Comparison of ENCODE assay signal across 32 cellular contexts in the genomic region with DNA sequence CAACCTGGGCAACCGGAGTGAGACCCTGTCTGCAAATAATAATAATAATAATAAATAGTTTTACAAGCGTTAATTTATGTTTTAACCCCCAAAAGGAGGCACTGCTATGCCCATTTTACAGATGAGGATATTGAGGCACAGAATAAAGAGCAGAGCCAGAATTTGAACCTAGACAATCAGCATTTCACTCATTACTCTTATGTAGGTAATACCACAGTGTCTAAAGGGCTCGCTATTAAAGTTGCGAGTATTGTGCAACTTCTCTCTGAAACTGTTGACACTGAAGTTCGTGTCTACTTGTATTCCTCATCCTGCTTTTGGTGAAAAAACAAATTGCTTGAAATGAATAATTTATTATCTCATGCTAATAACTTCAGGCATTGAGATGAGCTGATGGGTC. TPM values are rescaled to one million over a fixed set of nuclear protein-coding genes. Genes with fewer than 3 reads are reported as not detected.
"Had no signal": no experiment of that assay in that cellular context is flagged by ENCODE, and none has a peak within 500 bp of the region (broad histone marks: within the 10 kb centered on the region; RNA-seq: fewer than 3 reads in every experiment).

No MANE protein-coding gene starts in this region.

- H3K27ac ChIP-seq: adrenal gland, breast epithelium, SJSA1 had no signal

- H3K27ac Mint-ChIP-seq: activated B cell treated with CpG ODN at 0.5 μM for 24 hours; activated naive CD4-positive, alpha-beta T cell treated with anti-CD3 and anti-CD28 coated beads for 36 hours; T-helper 1 cell treated with Interleukin-12 subunit alpha and Interleukin-12 subunit beta and Interleukin-4 antibody, amounts not matched to agents 30 μg/mL and 1 μg/mL, for 36 hours; T-helper 2 cell treated with Interferon-gamma antibody and Interleukin-4, amounts not matched to agents 5 μg/mL and 100 μg/mL, for 36 hours had no signal

- H3K9me3 Mint-ChIP-seq: activated B cell treated with CpG ODN at 0.5 μM for 24 hours; activated CD4-positive, alpha-beta memory T cell treated with anti-CD3 and anti-CD28 coated beads for 36 hours; activated naive CD4-positive, alpha-beta T cell treated with anti-CD3 and anti-CD28 coated beads for 36 hours; activated naive CD4-positive, alpha-beta T cell treated with anti-CD3 and anti-CD28 coated beads, Interleukin-2, amount 50 U/mL, for 72 hours; activated T-cell treated with anti-CD3 and anti-CD28 coated beads, Interleukin-2, amount 50 U/mL, for 4 hours; activated T-helper 1 cell treated with anti-CD3 and anti-CD28 coated beads, Interleukin-12 subunit alpha, Interleukin-12 subunit beta, Interleukin-2, Interleukin-4 antibody, amounts not matched to agents 30 ng/mL and 10 ng/mL and 1 ng/mL, durations not matched to agents 14 hours and 24 hours and 36 hours; T-helper 1 cell treated with Interleukin-12 subunit alpha and Interleukin-12 subunit beta and Interleukin-4 antibody, amounts not matched to agents 30 μg/mL and 1 μg/mL, for 36 hours; T-helper 2 cell treated with Interferon-gamma antibody and Interleukin-4, amounts not matched to agents 5 μg/mL and 100 μg/mL, for 36 hours had no signal

- ATAC-seq: activated T-cell treated with anti-CD3 and anti-CD28 coated beads, Interleukin-2, amount 50 U/mL, for 4 hours; body of pancreas had no signal

- H3K27me3 ChIP-seq: adrenal gland, body of pancreas, breast epithelium, Peyer's patch had no signal

- H3K36me3 ChIP-seq: adrenal gland, breast epithelium, Peyer's patch, SJSA1 had no signal

- H3K4me1 ChIP-seq: breast epithelium had no signal

- H3K36me3 Mint-ChIP-seq: activated CD4-positive, alpha-beta memory T cell treated with anti-CD3 and anti-CD28 coated beads for 36 hours had no signal

- H3K4me2 ChIP-seq: SK-N-SH had no signal

- DNase-seq: activated B cell treated with CpG ODN at 0.5 μM for 24 hours; activated CD4-positive, alpha-beta memory T cell treated with anti-CD3 and anti-CD28 coated beads for 36 hours; activated CD4-positive, alpha-beta T cell treated with anti-CD3 and anti-CD28 coated beads for 4 hours; activated CD4-positive, alpha-beta T cell treated with anti-CD3 and anti-CD28 coated beads, Interleukin-2, amount 50 U/mL, for 1 hour; activated CD4-positive, CD25-positive, alpha-beta regulatory T cell treated with anti-CD3 and anti-CD28 coated beads, Interleukin-2, amount 50 U/mL, for 72 hours; activated CD8-positive, alpha-beta memory T cell treated with anti-CD3 and anti-CD28 coated beads, Interleukin-2, amount 50 U/mL, for 4 hours; activated gamma-delta T cell treated with Interleukin-2 at 50 U/mL for 16 hours; activated naive CD4-positive, alpha-beta T cell treated with anti-CD3 and anti-CD28 coated beads for 36 hours; activated T-cell treated with anti-CD3 and anti-CD28 coated beads for 4 hours; activated T-cell treated with anti-CD3 and anti-CD28 coated beads, Interleukin-2, amount 50 U/mL, for 4 hours; adrenal gland; cortex of kidney; NCI-H1105; NCI-H1417 treated with DMSO at 0.1 percent for 48 hours; NCI-H187 treated with DMSO at 0.1 percent for 48 hours; NCI-H2081; NCI-H226; NCI-H446 treated with DMSO at 0.1 percent for 48 hours; NCI-H524; NCI-H69; Peyer's patch; RPMI8226; SHP77 treated with DMSO at 0.1 percent for 48 hours; SK-N-SH had no signal

- H3K9ac ChIP-seq: SK-N-SH had no signal

- FAIRE-seq: astrocyte had no signal

- H3K4me3 ChIP-seq: adrenal gland, body of pancreas, SJSA1 had no signal

- H3K9me3 ChIP-seq: adrenal gland, body of pancreas, breast epithelium, Peyer's patch, SJSA1, SK-N-SH had no signal

RNA-seq across cellular contexts. Expression of a gene that starts 2.8 kb away (rescaled TPM):
- total RNA-seq: activated B cell treated with CpG ODN at 0.5 μM for 24 hours, astrocyte, SJSA1 had no signal
- polyA plus RNA-seq: SK-N-SH had no signal
